18 cellular contexts compared by ENCODE assay signal in the genomic region with DNA sequence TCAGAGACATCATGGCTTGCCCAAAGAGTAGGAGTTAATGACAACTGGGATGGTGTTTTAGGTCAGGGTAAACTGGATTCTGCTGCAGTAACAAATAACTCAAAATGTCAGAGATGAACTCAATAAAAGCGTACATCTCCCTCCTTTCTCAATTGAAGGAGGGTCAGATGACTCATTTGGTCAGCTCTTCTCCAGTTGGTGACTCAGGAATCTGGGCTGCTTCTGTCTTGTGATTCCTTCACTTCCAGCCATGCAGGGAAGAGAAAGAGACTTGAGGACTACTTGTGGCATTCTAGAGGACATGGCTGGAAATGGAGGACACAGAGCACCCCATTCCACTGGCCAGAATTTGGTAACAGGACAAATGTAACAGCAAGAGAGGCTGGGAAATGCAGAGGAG. TPM values are rescaled to one million over a fixed set of nuclear protein-coding genes. Genes with fewer than 3 reads are reported as not detected.
DNase-seq lines count a peak whose midpoint lies in the region; ATAC-seq, FAIRE-seq and TF ChIP-seq lines count a peak whose summit lies in the region.
"Had no signal": no experiment of that assay in that cellular context is flagged by ENCODE, and none has a peak within 500 bp of the region (broad histone marks: within the 10 kb centered on the region; RNA-seq: fewer than 3 reads in every experiment).

No MANE protein-coding gene starts in this region.

- H3K9me3 Mint-ChIP-seq in activated naive CD4-positive, alpha-beta T cell treated with anti-CD3 and anti-CD28 coated beads for 36 hours = no peaks in the 10 kb centered on the region
- no peaks in the 10 kb centered on the region for H3K9me3 Mint-ChIP-seq in activated naive CD8-positive, alpha-beta T cell treated with anti-CD3 and anti-CD28 coated beads, Interleukin-2, amount 50 U/mL, for 24 hours
- H3K9me3 Mint-ChIP-seq: stimulated activated memory B cell treated with anti-CD40 and anti-IgM and Interleukin-4, amounts not matched to agents 10 μg/mL and 1 μg/mL and 100 μg/mL, for 72 hours had no signal

- no peak overlapping the region for H3K4me3 Mint-ChIP-seq in activated naive CD4-positive, alpha-beta T cell treated with anti-CD3 and anti-CD28 coated beads for 36 hours
- H3K4me3 Mint-ChIP-seq in activated naive CD8-positive, alpha-beta T cell treated with anti-CD3 and anti-CD28 coated beads, Interleukin-2, amount 50 U/mL, for 24 hours = no peak overlapping the region
- H3K4me3 Mint-ChIP-seq: stimulated activated memory B cell treated with anti-CD40 and anti-IgM and Interleukin-4, amounts not matched to agents 10 μg/mL and 1 μg/mL and 100 μg/mL, for 72 hours had no signal

- TF ChIP-seq CTCF in AG10803 (conservative IDR thresholded peaks at IDR 0.05; ENCODE audit: low read length) = no peak
- no peak for TF ChIP-seq CTCF in K562 (IDR thresholded peaks at IDR 0.05 in 2 of 3, conservative IDR thresholded peaks at IDR 0.05 in 1 of 3; ENCODE audit: insufficient read depth in 2 of 3, low read depth in 1 of 3, low read length in 3 of 3)
- TF ChIP-seq CTCF in kidney epithelial cell (IDR thresholded peaks at IDR 0.05; ENCODE audit: insufficient read depth, low read length, poor library complexity, severe bottlenecking) = no peak
- TF ChIP-seq CTCF in spleen (IDR thresholded peaks at IDR 0.05 in 8 of 11, conservative IDR thresholded peaks at IDR 0.05 in 3 of 11) = no peak

- H3K36me3 ChIP-seq in K562 (ENCODE audit: control insufficient read depth, insufficient read depth, low read length) (no peaks in the 10 kb centered on the region), kidney epithelial cell (ENCODE audit: control insufficient read depth, insufficient read depth, low read length) (no peaks in the 10 kb centered on the region), spleen (no peaks in the 10 kb centered on the region)
- H3K36me3 ChIP-seq: BLaER1 had no signal

- H3K9me1 ChIP-seq in K562 (ENCODE audit: control insufficient read depth, insufficient read depth, low read length) = no peaks in the 10 kb centered on the region

- no peak for ATAC-seq in K562
- ATAC-seq in activated naive CD8-positive, alpha-beta T cell treated with anti-CD3 and anti-CD28 coated beads, Interleukin-2, amount 50 U/mL, for 24 hours = no peak
- ATAC-seq: stimulated activated memory B cell treated with anti-CD40 and anti-IgM and Interleukin-4, amounts not matched to agents 10 μg/mL and 1 μg/mL and 100 μg/mL, for 72 hours had no signal

- peaks cover 13 to 23% of the 10 kb centered on the region in 2 experiments; a peak in 3 of 5 replicates for H3K27me3 ChIP-seq in K562 (ENCODE audit: control insufficient read depth in 2 of 2, insufficient read depth in 2 of 2, low read length in 2 of 2)
- peaks cover 17% of the 10 kb centered on the region for H3K27me3 ChIP-seq in kidney epithelial cell (ENCODE audit: control insufficient read depth, insufficient read depth, low read length)
- peaks cover 3 to 80% (median 38%) of the 10 kb centered on the region in 7 donors for H3K27me3 ChIP-seq in spleen (replicated peaks in 1 of 7)

- no peak for TF ChIP-seq EP300 in K562 (IDR thresholded peaks at IDR 0.05; ENCODE audit: low read length)

- no peak overlapping the region for H3K4me2 ChIP-seq in K562 (ENCODE audit: insufficient read depth, low read length)
- H3K4me2 ChIP-seq: BLaER1 had no signal

- peak; percentile 27 for DNase-seq in AG10803 (ENCODE audit: low read depth)
- peak; percentile 80 for DNase-seq in HT1080 (ENCODE audit: low read depth)
- no peak for DNase-seq in K562 (ENCODE audit: extremely low read depth in 1 of 4, low spot score in 3 of 4)
- DNase-seq in kidney epithelial cell (ENCODE audit: low read depth) = peak; percentile 56
- no peak for DNase-seq in spleen
- no peak for DNase-seq in central memory CD4-positive, alpha-beta T cell
- DNase-seq in activated naive CD4-positive, alpha-beta T cell treated with anti-CD3 and anti-CD28 coated beads for 36 hours = no peak
- no peak for DNase-seq in activated naive CD8-positive, alpha-beta T cell treated with anti-CD3 and anti-CD28 coated beads, Interleukin-2, amount 50 U/mL, for 24 hours
- DNase-seq: activated effector memory CD4-positive, alpha-beta T cell treated with anti-CD3 and anti-CD28 coated beads, Interleukin-2, amount 50 U/mL, for 16 hours; NCI-H1436 treated with DMSO at 0.1 percent for 48 hours; NCI-H524 treated with DMSO at 0.1 percent for 48 hours; stimulated activated CD4-positive, alpha-beta T cell treated with anti-CD3 and anti-CD28 coated beads, Interleukin-4, amount 100 ng/mL, for 1 hour had no signal

- peaks cover 0 to 5% of the 10 kb centered on the region in 2 experiments; a peak in 2 of 5 replicates for H3K4me1 ChIP-seq in K562 (replicated peaks in 1 of 2; ENCODE audit: control insufficient read depth in 2 of 2, insufficient read depth in 2 of 2, low read length in 2 of 2)
- peaks cover 0 to 21% (median 10%) of the 10 kb centered on the region in 6 donors for H3K4me1 ChIP-seq in spleen

- no peak overlapping the region for H3K27ac Mint-ChIP-seq in activated naive CD4-positive, alpha-beta T cell treated with anti-CD3 and anti-CD28 coated beads for 36 hours
- H3K27ac Mint-ChIP-seq in activated naive CD8-positive, alpha-beta T cell treated with anti-CD3 and anti-CD28 coated beads, Interleukin-2, amount 50 U/mL, for 24 hours = no peak overlapping the region
- H3K27ac Mint-ChIP-seq: stimulated activated memory B cell treated with anti-CD40 and anti-IgM and Interleukin-4, amounts not matched to agents 10 μg/mL and 1 μg/mL and 100 μg/mL, for 72 hours had no signal

- H3K4me1 Mint-ChIP-seq in activated naive CD4-positive, alpha-beta T cell treated with anti-CD3 and anti-CD28 coated beads for 36 hours (ENCODE audit: low read depth) = no peaks in the 10 kb centered on the region
- no peaks in the 10 kb centered on the region for H3K4me1 Mint-ChIP-seq in activated naive CD8-positive, alpha-beta T cell treated with anti-CD3 and anti-CD28 coated beads, Interleukin-2, amount 50 U/mL, for 24 hours

- BruUV-seq in K562 (replicated peaks; lab: Mats Ljungman, UMichigan) = no TSS peak

- POLR2A ChIA-PET in K562 (lab: Yijun Ruan, JAX) = interaction anchor here (0.7 kb wide), 1 partner anchor 185 kb away, joined by 3 read pairs; no protein-coding TSS in a partner anchor

- no peaks in the 10 kb centered on the region for H3K9me3 ChIP-seq in K562 (replicated peaks; ENCODE audit: control insufficient read depth, insufficient read depth, low read depth, low read length)
- peaks cover 0 to 8% (median 0%) of the 10 kb centered on the region in 8 donors for H3K9me3 ChIP-seq in spleen

- peaks cover 46% of the 10 kb centered on the region for H3K27me3 Mint-ChIP-seq in activated naive CD4-positive, alpha-beta T cell treated with anti-CD3 and anti-CD28 coated beads for 36 hours (ENCODE audit: low read depth)
- peaks cover 74% of the 10 kb centered on the region for H3K27me3 Mint-ChIP-seq in activated naive CD8-positive, alpha-beta T cell treated with anti-CD3 and anti-CD28 coated beads, Interleukin-2, amount 50 U/mL, for 24 hours

- no peak for FAIRE-seq in K562 (lab: Jason Lieb, UNC)
- FAIRE-seq: colon, G401.6, islet of Langerhans had no signal

- no peaks in the 10 kb centered on the region for H3K79me2 ChIP-seq in K562 (ENCODE audit: control insufficient read depth, insufficient read depth, low read length)

- in situ Hi-C loops in K562 (cut with MboI) = loop anchor here (25.0 kb wide), 1 partner anchor 177 kb away; no protein-coding TSS in a partner anchor

- H3K4me3 ChIP-seq in AG10803 (ENCODE audit: low read length) = no peak overlapping the region
- no peak overlapping the region for H3K4me3 ChIP-seq in K562
- H3K4me3 ChIP-seq in kidney epithelial cell (ENCODE audit: low read depth, low read length) = no peak overlapping the region
- no peak overlapping the region for H3K4me3 ChIP-seq in spleen
- H3K4me3 ChIP-seq: BLaER1 had no signal

- H3K27ac ChIP-seq in K562 (ENCODE audit: extremely low read depth, low read depth, low read length) (no peak overlapping the region), spleen (no peak overlapping the region)
- H3K27ac ChIP-seq: BLaER1 had no signal

- 0% methylated on average over 1 of the region's 1 CpG for WGBS in K562 (ENCODE audit: insufficient coverage, low coverage, missing lambda C conversion rate)
- 61 to 96% (median 72%) methylated on average over 1 of the region's 1 CpG for WGBS in spleen, 5 donors

- TF ChIP-seq POLR2A in K562 (conservative IDR thresholded peaks at IDR 0.05) (no peak), spleen (IDR thresholded peaks at IDR 0.05) (no peak)

- no peaks in the 10 kb centered on the region; the same call in 1 of the 2 replicates for H4K20me1 ChIP-seq in K562 (replicated peaks; ENCODE audit: control insufficient read depth, insufficient read depth, low read length)
- H4K20me1 ChIP-seq: BLaER1 had no signal

- intact Hi-C loops in K562 (cut with micrococcal nuclease) (no loop called here), spleen (cut with DNase I; ENCODE audit: low total_unique reads) (no loop called here)
- intact Hi-C loops in activated naive CD4-positive, alpha-beta T cell treated with anti-CD3 and anti-CD28 coated beads for 36 hours (cut with micrococcal nuclease) = no loop called here

- H3K9ac ChIP-seq in K562 (ENCODE audit: insufficient read depth in 1 of 2, low read depth in 2 of 2, low read length in 2 of 2) = no peak overlapping the region
- H3K9ac ChIP-seq: BLaER1 had no signal

- CTCF ChIA-PET in K562 (lab: Yijun Ruan, JAX; ENCODE audit: low intra/inter-chr PET ratio) = interaction anchor here (1.1 kb wide), 1 partner anchor 179 kb away, joined by 4 read pairs; no protein-coding TSS in a partner anchor
- CTCF ChIA-PET in activated naive CD4-positive, alpha-beta T cell treated with anti-CD3 and anti-CD28 coated beads for 36 hours (lab: Charles Lee) = interaction anchor here (2.2 to 4.3 kb wide), 2 partner anchors 173 to 178 kb away, joined by 5 to 35 read pairs; no protein-coding TSS in a partner anchor

- TF ChIP-seq RAD21 in K562 (CRISPR knock-in tag; conservative IDR thresholded peaks at IDR 0.05 in 1 of 2, IDR thresholded peaks at IDR 0.05 in 1 of 2) = no peak

- no peak overlapping the region for H2AFZ ChIP-seq in K562 (ENCODE audit: low read depth, low read length)

- no peaks in the 10 kb centered on the region for H3K36me3 Mint-ChIP-seq in activated naive CD4-positive, alpha-beta T cell treated with anti-CD3 and anti-CD28 coated beads for 36 hours (ENCODE audit: low read depth)
- no peaks in the 10 kb centered on the region for H3K36me3 Mint-ChIP-seq in activated naive CD8-positive, alpha-beta T cell treated with anti-CD3 and anti-CD28 coated beads, Interleukin-2, amount 50 U/mL, for 24 hours (ENCODE audit: low read depth)
- H3K36me3 Mint-ChIP-seq: stimulated activated memory B cell treated with anti-CD40 and anti-IgM and Interleukin-4, amounts not matched to agents 10 μg/mL and 1 μg/mL and 100 μg/mL, for 72 hours had no signal

RNA-seq across cellular contexts. Expression of gene SYT13, which starts 3.2 kb away (rescaled TPM):
- 0.03 and 0.63 TPM in 2 replicates for total RNA-seq in HT1080 (2014; rRNA removed; shearing (Covaris generic))
- not detected in 2 replicates for polyA plus RNA-seq in HT1080 (2015; cell fraction: cytosol; rRNA removed)
- polyA plus RNA-seq in HT1080 (2015; cell fraction: nucleus; rRNA removed) = not detected in 2 replicates
- not detected in 2 replicates for total RNA-seq in K562 (2011; cell fraction: chromatin; rRNA removed; ENCODE audit: low replicate concordance)
- not detected in 2 replicates for total RNA-seq in K562 (2011; cell fraction: nucleolus; rRNA removed)
- total RNA-seq in K562 (2011; cell fraction: nucleoplasm; rRNA removed) = not detected in 2 replicates
- total RNA-seq in K562 (2014; rRNA removed) = under 0.01 and 0.08 TPM in 2 replicates
- 0.03 and 0.07 TPM in 2 replicates for total RNA-seq in K562 (2014; rRNA removed; fragmentation: Illumina TruSeq; extraction: Trizol)
- 0.04 TPM in 2 replicates for total RNA-seq in K562 (2015; rRNA removed; fragmentation: Illumina TruSeq; extraction: Trizol)
- total RNA-seq in K562 (2021) = 0.09 and 0.11 TPM in 2 replicates
- not detected in 2 replicates for polyA plus RNA-seq in K562 (2011; rRNA removed)
- polyA plus RNA-seq in K562 (2011; cell fraction: cytosol; rRNA removed) = not detected in 2 replicates
- polyA plus RNA-seq in K562 (2011; cell fraction: nucleus; rRNA removed) = not detected in 2 replicates
- polyA plus RNA-seq in K562 (2012) = 0.07 and 0.12 TPM in 2 replicates
- polyA plus RNA-seq in K562 (2014; fragmentation: Illumina TruSeq; extraction: Trizol) = 0.07 and 0.12 TPM in 2 replicates
- polyA plus RNA-seq in K562 (2014; fragmentation: Nextera tagmentation; extraction: Ambion mirVana) = under 1 TPM in 1 of 2 experiments, not detected in 1; 0.08 TPM
- polyA plus RNA-seq in K562 (2014; rRNA removed) = 0.03 and 0.13 TPM in 2 replicates
- not detected in 2 replicates for polyA minus RNA-seq in K562 (2011; rRNA and poly(A)+ RNA removed)
- polyA minus RNA-seq in K562 (2011; cell fraction: cytosol; rRNA and poly(A)+ RNA removed) = not detected in 2 replicates
- polyA minus RNA-seq in K562 (2011; cell fraction: nucleus; rRNA and poly(A)+ RNA removed) = not detected in 2 replicates
- 8.1 and 10.1 TPM in 2 replicates for total RNA-seq in kidney epithelial cell
- under 1 TPM in 5 of 7 donors, not detected in 2; 0.03 to 0.64 (median 0.28) TPM for total RNA-seq in spleen
- polyA plus RNA-seq in spleen = under 1 TPM; 0.02 to 0.11 (median 0.03) TPM
- total RNA-seq in activated naive CD4-positive, alpha-beta T cell treated with anti-CD3 and anti-CD28 coated beads for 36 hours = not detected
- polyA plus RNA-seq: urinary bladder had no signal

Comparison
In these comparisons a context has a peak if more than half of its experiments do, and no peak if none do; other contexts are left out.
1. DNase-seq: peak in AG10803 (single experiment), HT1080 (single experiment) and kidney epithelial cell (single experiment); none in K562 (0 of 4), spleen (single experiment), central memory CD4-positive, alpha-beta T cell (single experiment), activated naive CD4-positive, alpha-beta T cell treated with anti-CD3 and anti-CD28 coated beads for 36 hours (single experiment) and activated naive CD8-positive, alpha-beta T cell treated with anti-CD3 and anti-CD28 coated beads, Interleukin-2, amount 50 U/mL, for 24 hours (single experiment).